ENCODE assay signal across 8 cellular contexts in the genomic region with DNA sequence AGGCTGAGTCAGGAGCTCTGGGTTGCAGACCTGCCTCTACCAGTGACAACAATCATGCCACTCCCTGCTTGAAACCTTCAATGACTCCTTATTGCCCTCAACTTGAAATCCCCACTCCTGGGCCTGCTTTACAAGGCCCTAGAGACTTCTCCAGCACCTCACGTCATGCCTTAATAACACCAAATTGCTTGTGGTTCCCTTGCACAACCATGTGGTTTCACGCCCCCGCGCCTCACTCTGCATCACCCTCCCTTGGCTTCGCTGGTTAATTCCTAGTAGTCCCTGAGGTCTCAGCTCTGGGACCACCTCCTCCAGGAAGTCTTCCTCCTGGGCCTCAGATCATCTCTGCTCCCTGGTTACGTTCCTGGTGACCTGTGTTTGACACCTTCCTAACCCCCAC. TPM values are rescaled to one million over a fixed set of nuclear protein-coding genes. Genes with fewer than 3 reads are reported as not detected.
DNase-seq lines count a peak whose midpoint lies in the region; ATAC-seq, FAIRE-seq and TF ChIP-seq lines count a peak whose summit lies in the region.

No MANE protein-coding gene starts in this region.

- H3K27me3 ChIP-seq in HCT116 (ENCODE audit: insufficient read depth, low read length) (no peaks in the 10 kb centered on the region), kidney epithelial cell (ENCODE audit: control insufficient read depth, insufficient read depth, low read length) (no peaks in the 10 kb centered on the region), BE2C (no peaks in the 10 kb centered on the region), transverse colon (no peaks in the 10 kb centered on the region)

- H3K27ac Mint-ChIP-seq in activated CD4-positive, alpha-beta memory T cell treated with anti-CD3 and anti-CD28 coated beads, Interleukin-2, amount 10 ng/mL, durations not matched to agents 7 days and 5 days: no peak overlapping the region

- H3K4me3 ChIP-seq in A549 (no peak overlapping the region), HCT116 (replicated peaks in 1 of 2; ENCODE audit: low read depth in 1 of 2, low read length in 2 of 2) (no peak overlapping the region), kidney epithelial cell (ENCODE audit: low read depth, low read length) (no peak overlapping the region), BE2C (ENCODE audit: low read depth, low read length) (no peak overlapping the region), transverse colon (no peak overlapping the region)

- no peak for ATAC-seq in A549
- ATAC-seq in HCT116: peak; percentile 8
- peak; percentile 92 for ATAC-seq in stimulated activated naive CD8-positive, alpha-beta T cell treated with anti-CD3 and anti-CD28 coated beads, Interleukin-15, Interleukin-2, amounts not matched to agents 100 U/mL and 50 U/mL, for 24 hours

- no peaks in the 10 kb centered on the region for H3K9me3 Mint-ChIP-seq in activated CD4-positive, alpha-beta memory T cell treated with anti-CD3 and anti-CD28 coated beads, Interleukin-2, amount 10 ng/mL, durations not matched to agents 7 days and 5 days

- POLR2A ChIA-PET in A549 (lab: Yijun Ruan, JAX) (no interaction called here), HCT116 (lab: Charles Lee) (interaction anchor here (0.7 to 0.8 kb wide), 2 partner anchors 17 to 34 kb away, joined by 3 read pairs; no protein-coding TSS in a partner anchor)
- POLR2A ChIA-PET in activated CD4-positive, alpha-beta memory T cell treated with anti-CD3 and anti-CD28 coated beads, Interleukin-2, amount 10 ng/mL, durations not matched to agents 7 days and 5 days (lab: Charles Lee): no interaction called here

- CTCF ChIA-PET in A549 (lab: Yijun Ruan, JAX) (interaction anchor here (1.9 to 6.1 kb wide), 3 partner anchors 40 to 65 kb away, joined by 9 to 37 read pairs (median 21); no protein-coding TSS in a partner anchor), HCT116 (lab: Charles Lee) (interaction anchor here (1.0 kb wide), 1 partner anchor 21 kb away, joined by 3 read pairs; no protein-coding TSS in a partner anchor)
- CTCF ChIA-PET in activated CD4-positive, alpha-beta memory T cell treated with anti-CD3 and anti-CD28 coated beads, Interleukin-2, amount 10 ng/mL, durations not matched to agents 7 days and 5 days (lab: Charles Lee): no interaction called here

- peaks cover 9% of the 10 kb centered on the region for H3K4me1 Mint-ChIP-seq in activated CD4-positive, alpha-beta memory T cell treated with anti-CD3 and anti-CD28 coated beads, Interleukin-2, amount 10 ng/mL, durations not matched to agents 7 days and 5 days

- H3K9me2 ChIP-seq in HCT116 (ENCODE audit: insufficient read depth): no peaks in the 10 kb centered on the region

- H3K9ac ChIP-seq in HCT116 (ENCODE audit: low read length): no peak overlapping the region

- H3K79me2 ChIP-seq in HCT116 (ENCODE audit: insufficient read depth, low read length): peaks cover 14% of the 10 kb centered on the region; the same call in 1 of the 2 replicates

- H3K27ac ChIP-seq in A549: peak overlapping the region in 1 of 2 experiments; percentile 57; a peak in 3 of 6 replicates
- H3K27ac ChIP-seq in HCT116 (ENCODE audit: low read depth, low read length): no peak overlapping the region; the same call in 1 of the 2 replicates
- H3K27ac ChIP-seq in transverse colon: no peak overlapping the region

- in situ Hi-C loops in transverse colon (cut with MboI; ENCODE audit: low pct_ligation_motif_present in 1 of 4, low pct_unique_long_range_greater_than_20kb in 1 of 4, low sequenced_read_pairs in 3 of 4): no loop called here

- TF ChIP-seq POLR2A in A549 (IDR thresholded peaks at IDR 0.05; ENCODE audit: low read length) (no peak), HCT116 (IDR thresholded peaks at IDR 0.05; ENCODE audit: borderline replicate concordance, extremely low read depth, insufficient read depth, insufficient read length) (no peak), transverse colon (IDR thresholded peaks at IDR 0.05) (no peak), GM12892 (IDR thresholded peaks at IDR 0.05; ENCODE audit: low read depth, low read length) (no peak)

- H3K4me2 ChIP-seq in A549 (no peak overlapping the region; the same call in 2 of the 3 replicates), HCT116 (ENCODE audit: low read length) (no peak overlapping the region)

- H3K27me3 Mint-ChIP-seq in activated CD4-positive, alpha-beta memory T cell treated with anti-CD3 and anti-CD28 coated beads, Interleukin-2, amount 10 ng/mL, durations not matched to agents 7 days and 5 days: no peaks in the 10 kb centered on the region

- DNase-seq in A549 (ENCODE audit: low read depth in 1 of 2, low spot score in 1 of 2) (no peak), HCT116 (ENCODE audit: low read depth, low spot score) (no peak), kidney epithelial cell (ENCODE audit: low read depth) (peak; percentile 89), BE2C (no peak), transverse colon (no peak), GM12892 (ENCODE audit: insufficient read length) (no peak)
- DNase-seq in activated CD4-positive, alpha-beta memory T cell treated with anti-CD3 and anti-CD28 coated beads, Interleukin-2, amount 10 ng/mL, durations not matched to agents 7 days and 5 days: peak; percentile 26
- DNase-seq in stimulated activated naive CD8-positive, alpha-beta T cell treated with anti-CD3 and anti-CD28 coated beads, Interleukin-15, Interleukin-2, amounts not matched to agents 100 U/mL and 50 U/mL, for 24 hours: peak; percentile 77

- peaks cover 57% of the 10 kb centered on the region for H3K4me1 ChIP-seq in A549
- H3K4me1 ChIP-seq in HCT116 (ENCODE audit: control insufficient read depth in 1 of 2, insufficient read depth in 2 of 2, low read length in 2 of 2): peaks cover 2 to 22% of the 10 kb centered on the region in 2 experiments; a peak in 3 of 4 replicates
- no peaks in the 10 kb centered on the region for H3K4me1 ChIP-seq in BE2C
- no peaks in the 10 kb centered on the region for H3K4me1 ChIP-seq in transverse colon

- RAD21 ChIA-PET in HCT116 (lab: Charles Lee; ENCODE audit: low non-redundant PET in 1 of 2, low total read pairs in 2 of 2, uncharacterized antibody in 2 of 2, unreplicated experiment in 2 of 2): no interaction called here

- H3K9me3 ChIP-seq in A549 (no peaks in the 10 kb centered on the region), HCT116 (ENCODE audit: control insufficient read depth in 1 of 2, insufficient read depth in 1 of 2, low read depth in 1 of 2, low read length in 2 of 2) (no peaks in the 10 kb centered on the region), BE2C (no peaks in the 10 kb centered on the region), transverse colon (no peaks in the 10 kb centered on the region)

- H2AFZ ChIP-seq in HCT116 (ENCODE audit: low read depth, low read length, poor library complexity, severe bottlenecking): no peak overlapping the region

- TF ChIP-seq EP300 in A549 (IDR thresholded peaks at IDR 0.05) (no peak), transverse colon (IDR thresholded peaks at IDR 0.05; ENCODE audit: low read depth) (no peak)

- BruUV-seq in HCT116 (replicated peaks; lab: Mats Ljungman, UMichigan): no TSS peak

- no peaks in the 10 kb centered on the region; the same call in 1 of the 2 replicates for H4K20me1 ChIP-seq in HCT116 (ENCODE audit: insufficient read depth)

- TF ChIP-seq CTCF in A549 (IDR thresholded peaks at IDR 0.05) (no peak), HCT116 (IDR thresholded peaks at IDR 0.05 in 2 of 3, conservative IDR thresholded peaks at IDR 0.05 in 1 of 3; ENCODE audit: borderline replicate concordance in 1 of 3, insufficient read depth in 1 of 3, low read depth in 2 of 3, low read length in 2 of 3) (no peak), kidney epithelial cell (IDR thresholded peaks at IDR 0.05; ENCODE audit: insufficient read depth, low read length, poor library complexity, severe bottlenecking) (no peak), BE2C (IDR thresholded peaks at IDR 0.05; ENCODE audit: low read depth, low read length) (no peak), transverse colon (IDR thresholded peaks at IDR 0.05) (no peak)

- 90% methylated on average over 6 of the region's 6 CpGs for WGBS in A549 (ENCODE audit: missing lambda C conversion rate)
- 68 to 84% methylated on average over 5 to 6 of the region's 6 CpGs for WGBS in transverse colon (ENCODE audit: low coverage in 1 of 2), 2 donors

- FAIRE-seq in A549 (lab: Jason Lieb, UNC): no peak
- no peak for FAIRE-seq in GM12892 (lab: Jason Lieb, UNC)

- H3K36me3 ChIP-seq in HCT116 (ENCODE audit: control insufficient read depth in 1 of 2, insufficient read depth in 2 of 2, low read length in 2 of 2) (peaks cover 40% of the 10 kb centered on the region in 2 experiments), kidney epithelial cell (ENCODE audit: control insufficient read depth, insufficient read depth, low read length) (peaks cover 6% of the 10 kb centered on the region), BE2C (no peaks in the 10 kb centered on the region), transverse colon (peaks cover 0 to 13% (median 0%) of the 10 kb centered on the region in 4 donors)

- H3K4me3 Mint-ChIP-seq in activated CD4-positive, alpha-beta memory T cell treated with anti-CD3 and anti-CD28 coated beads, Interleukin-2, amount 10 ng/mL, durations not matched to agents 7 days and 5 days: no peak overlapping the region

- intact Hi-C loops in HCT116 (cut with micrococcal nuclease): no loop called here
- intact Hi-C loops in transverse colon (cut with DNase I; ENCODE audit: low total_unique reads): no loop called here

- H3K36me3 Mint-ChIP-seq in activated CD4-positive, alpha-beta memory T cell treated with anti-CD3 and anti-CD28 coated beads, Interleukin-2, amount 10 ng/mL, durations not matched to agents 7 days and 5 days (ENCODE audit: low read depth): no peaks in the 10 kb centered on the region

- TF ChIP-seq RAD21 in A549 (conservative IDR thresholded peaks at IDR 0.05 in 1 of 2, IDR thresholded peaks at IDR 0.05 in 1 of 2): no peak
- TF ChIP-seq RAD21 in HCT116 (IDR thresholded peaks at IDR 0.05; ENCODE audit: low read depth): no peak

RNA-seq across cellular contexts. Expression of a gene that starts 33.0 kb away (rescaled TPM):
- polyA plus RNA-seq in A549 (2011; rRNA removed) (55.0 and 59.3 TPM in 2 replicates), A549 (2017; fragmentation: RNase III; extraction: RNeasy Plus Mini Kit Qiagen cat#74134 plus additional on column Dnase treatment) (87.1 to 93.8 TPM (median 93.2 TPM) in 3 replicates)
- 112 and 122 TPM in 2 replicates for polyA plus RNA-seq in A549 (2012; cell fraction: cytosol; rRNA removed)
- polyA plus RNA-seq in A549 (2012; cell fraction: nucleus; rRNA removed): 317 and 462 TPM in 2 replicates
- 99.4 and 100.0 TPM in 2 replicates for polyA minus RNA-seq in A549 (2011; rRNA and poly(A)+ RNA removed)
- total RNA-seq in HCT116 (2021; ENCODE audit: unreplicated experiment) (164 TPM), kidney epithelial cell (211 and 234 TPM in 2 replicates), transverse colon (10 to 100 TPM in 3 of 4 donors, 1 to 10 TPM in 1; 2.6 to 68.8 (median 30.5) TPM)
- 167 and 209 TPM in 2 replicates for polyA plus RNA-seq in HCT116 (2012)
- not detected for total RNA-seq in activated CD4-positive, alpha-beta memory T cell treated with anti-CD3 and anti-CD28 coated beads, Interleukin-2, amount 10 ng/mL, durations not matched to agents 7 days and 5 days
- polyA plus RNA-seq in BE2C (2012; ENCODE audit: insufficient read depth, insufficient read length, low read depth): 6.2 TPM
- polyA plus RNA-seq in GM12892 (2012; ENCODE audit: missing spikeins): not detected

RNA-seq across cellular contexts. Expression of a gene that starts 49.5 kb away (rescaled TPM):
- polyA plus RNA-seq in A549 (2011; rRNA removed): 2.3 and 2.9 TPM in 2 replicates
- polyA plus RNA-seq in A549 (2012; cell fraction: cytosol; rRNA removed): 6.0 and 9.1 TPM in 2 replicates
- 5.6 and 8.7 TPM in 2 replicates for polyA plus RNA-seq in A549 (2012; cell fraction: nucleus; rRNA removed)
- 5.9 to 6.7 TPM (median 6.3 TPM) in 3 replicates for polyA plus RNA-seq in A549 (2017; fragmentation: RNase III; extraction: RNeasy Plus Mini Kit Qiagen cat#74134 plus additional on column Dnase treatment)
- polyA minus RNA-seq in A549 (2011; rRNA and poly(A)+ RNA removed): 6.3 and 8.5 TPM in 2 replicates
- 11.6 TPM for total RNA-seq in HCT116 (2021; ENCODE audit: unreplicated experiment)
- 16.5 and 17.4 TPM in 2 replicates for polyA plus RNA-seq in HCT116 (2012)
- total RNA-seq in activated CD4-positive, alpha-beta memory T cell treated with anti-CD3 and anti-CD28 coated beads, Interleukin-2, amount 10 ng/mL, durations not matched to agents 7 days and 5 days: 1 to 10 TPM; 5.1 to 5.6 TPM
- total RNA-seq in kidney epithelial cell: 0.46 and 0.89 TPM in 2 replicates
- polyA plus RNA-seq in BE2C (2012; ENCODE audit: insufficient read depth, insufficient read length, low read depth): 4.7 TPM
- 1 to 10 TPM in 1 of 4 donors, not detected in 3; 1.2 TPM for total RNA-seq in transverse colon
- 0.15 TPM for polyA plus RNA-seq in GM12892 (2012; ENCODE audit: missing spikeins)

Comparison
In these comparisons a context has a peak if more than half of its experiments do, and no peak if none do; other contexts are left out.
1. ATAC-seq: peak in HCT116 (single experiment) and stimulated activated naive CD8-positive, alpha-beta T cell treated with anti-CD3 and anti-CD28 coated beads, Interleukin-15, Interleukin-2, amounts not matched to agents 100 U/mL and 50 U/mL, for 24 hours (single experiment); none in A549 (0 of 2).
2. DNase-seq: peak in activated CD4-positive, alpha-beta memory T cell treated with anti-CD3 and anti-CD28 coated beads, Interleukin-2, amount 10 ng/mL, durations not matched to agents 7 days and 5 days (single experiment), kidney epithelial cell (single experiment) and stimulated activated naive CD8-positive, alpha-beta T cell treated with anti-CD3 and anti-CD28 coated beads, Interleukin-15, Interleukin-2, amounts not matched to agents 100 U/mL and 50 U/mL, for 24 hours (single experiment); none in A549 (0 of 2), HCT116 (single experiment), BE2C (single experiment), transverse colon (single experiment) and GM12892 (single experiment).